Comparison of ENCODE assay signal across 8 cellular contexts in genomic region chr19:35030257-35031071, GRCh38. TPM values are rescaled to one million over a fixed set of nuclear protein-coding genes. Genes with fewer than 3 reads are reported as not detected.
DNase-seq lines count a peak whose midpoint lies in the region; ATAC-seq and TF ChIP-seq lines count a peak whose summit lies in the region.

SCN1B (plus strand) TSS chr19:35030470; CDS start chr19:35030821, 351 bp downstream.

- peaks cover 7% of the 10 kb centered on the region for H3K4me1 Mint-ChIP-seq in activated CD8-positive, alpha-beta T cell treated with anti-CD3 and anti-CD28 coated beads, Interleukin-2, amount 10 ng/mL, durations not matched to agents 7 days and 5 days (ENCODE audit: low read depth)

- no peak within 1 kb of the TSS for H3K4ac ChIP-seq in mesenchymal stem cell (ENCODE audit: low read depth in 1 of 2, low read length in 2 of 2)

- H3K4me3 ChIP-seq in DOHH2 (ENCODE audit: low read length) (no peak within 1 kb of the TSS), mesenchymal stem cell (ENCODE audit: insufficient read depth in 1 of 2, low read depth in 1 of 2, low read length in 2 of 2) (peak within 1 kb of the TSS; percentile 60 to 83)

- DNase-seq in MV-4-11 (lab: John Stamatoyannopoulos, UW) (peak; percentile 40), mesenchymal stem cell (peak; percentile 76), inferior parietal cortex (ENCODE audit: extremely low spot score) (no peak), NCI-H1048 (lab: John Stamatoyannopoulos, UW) (no peak)
- peak; percentile 63 for DNase-seq in activated CD8-positive, alpha-beta T cell treated with anti-CD3 and anti-CD28 coated beads, Interleukin-2, amount 10 ng/mL, durations not matched to agents 7 days and 5 days
- DNase-seq in effector CD4-positive, alpha-beta T cell: peak; percentile 38
- DNase-seq in stimulated activated CD8-positive, alpha-beta memory T cell treated with anti-CD3 and anti-CD28 coated beads, Interleukin-15, amount 100 ng/mL, for 1 hour (ENCODE audit: low read depth): peak; percentile 25

- H3K4me2 ChIP-seq in DOHH2 (ENCODE audit: low read length) (peak within 1 kb of the TSS; percentile 36; the same call in 1 of the 2 replicates), mesenchymal stem cell (ENCODE audit: low read length, poor library complexity, severe bottlenecking) (peak within 1 kb of the TSS; percentile 98)

- H3K18ac ChIP-seq in mesenchymal stem cell (ENCODE audit: low read depth in 1 of 2, low read length in 2 of 2): peak within 1 kb of the TSS in 1 of 2 experiments; percentile 43

- peak within 1 kb of the TSS in 1 of 2 experiments; percentile 11 for H2BK12ac ChIP-seq in mesenchymal stem cell (ENCODE audit: low read length in 2 of 2)

- H3K27ac ChIP-seq in DOHH2 (ENCODE audit: low read depth, low read length) (no peak within 1 kb of the TSS), mesenchymal stem cell (ENCODE audit: low read length, poor library complexity, severe bottlenecking) (no peak within 1 kb of the TSS)

- H3K9me3 ChIP-seq in DOHH2 (ENCODE audit: control insufficient read depth, insufficient read depth, low read length) (no peaks in the 10 kb centered on the region), mesenchymal stem cell (ENCODE audit: control insufficient read depth, low read length) (no peaks in the 10 kb centered on the region)

- no peak within 1 kb of the TSS for H2BK5ac ChIP-seq in mesenchymal stem cell (ENCODE audit: low read depth, low read length, poor library complexity, severe bottlenecking)

- H3K9me2 ChIP-seq in DOHH2 (replicated peaks; ENCODE audit: control insufficient read depth, low read length): no peaks in the 10 kb centered on the region

- H3K79me2 ChIP-seq in DOHH2 (ENCODE audit: control insufficient read depth, low read length): no peaks in the 10 kb centered on the region

- H3K4me3 Mint-ChIP-seq in activated CD8-positive, alpha-beta T cell treated with anti-CD3 and anti-CD28 coated beads, Interleukin-2, amount 10 ng/mL, durations not matched to agents 7 days and 5 days: peak within 1 kb of the TSS; percentile 30

- no peak within 1 kb of the TSS for H3K27ac Mint-ChIP-seq in activated CD8-positive, alpha-beta T cell treated with anti-CD3 and anti-CD28 coated beads, Interleukin-2, amount 10 ng/mL, durations not matched to agents 7 days and 5 days

- no peak for TF ChIP-seq CTCF in DOHH2 (IDR thresholded peaks at IDR 0.05; ENCODE audit: low read depth, low read length, poor library complexity, severe bottlenecking)

- H3K9ac ChIP-seq in mesenchymal stem cell (ENCODE audit: low read length): peak within 1 kb of the TSS; percentile 65

- peaks cover 21% of the 10 kb centered on the region for H3K36me3 Mint-ChIP-seq in activated CD8-positive, alpha-beta T cell treated with anti-CD3 and anti-CD28 coated beads, Interleukin-2, amount 10 ng/mL, durations not matched to agents 7 days and 5 days (ENCODE audit: low read depth)

- POLR2A ChIA-PET in activated CD8-positive, alpha-beta T cell treated with anti-CD3 and anti-CD28 coated beads, Interleukin-2, amount 10 ng/mL, durations not matched to agents 7 days and 5 days (lab: Charles Lee): no interaction called here

- H3K27me3 Mint-ChIP-seq in activated CD8-positive, alpha-beta T cell treated with anti-CD3 and anti-CD28 coated beads, Interleukin-2, amount 10 ng/mL, durations not matched to agents 7 days and 5 days (ENCODE audit: low read depth): peaks cover 32% of the 10 kb centered on the region

- H2BK15ac ChIP-seq in mesenchymal stem cell (ENCODE audit: low read depth, poor library complexity, severe bottlenecking): no peak within 1 kb of the TSS

- H2AFZ ChIP-seq in mesenchymal stem cell (ENCODE audit: low read depth, low read length): no peak within 1 kb of the TSS

- 0 out of 2 replicates have a peak, but pooled peaks cover 3% of the 10 kb centered on the region for H4K20me1 ChIP-seq in DOHH2 (ENCODE audit: control insufficient read depth, insufficient read depth, low read depth, low read length)

- H3K4me1 ChIP-seq in DOHH2 (ENCODE audit: control insufficient read depth, low read length): peaks cover 3% of the 10 kb centered on the region; the same call in 1 of the 2 replicates
- peaks cover 23% of the 10 kb centered on the region for H3K4me1 ChIP-seq in mesenchymal stem cell (ENCODE audit: control insufficient read depth, insufficient read depth, low read depth, low read length)

- no peak within 1 kb of the TSS for H4K8ac ChIP-seq in mesenchymal stem cell (ENCODE audit: low read length)

- CTCF ChIA-PET in activated CD8-positive, alpha-beta T cell treated with anti-CD3 and anti-CD28 coated beads, Interleukin-2, amount 10 ng/mL, durations not matched to agents 7 days and 5 days (lab: Charles Lee): no interaction called here

- H3K36me3 ChIP-seq in DOHH2 (ENCODE audit: control insufficient read depth, low read length) (peaks cover 29% of the 10 kb centered on the region), mesenchymal stem cell (ENCODE audit: control insufficient read depth in 1 of 2, insufficient read depth in 2 of 2, low read depth in 1 of 2, low read length in 2 of 2) (peaks cover 36 to 39% of the 10 kb centered on the region in 2 experiments)

- 1% methylated on average over 47 of the region's 118 CpGs for WGBS in mesenchymal stem cell

- peaks cover 28% of the 10 kb centered on the region for H3K27me3 ChIP-seq in DOHH2 (ENCODE audit: control insufficient read depth, low read length)
- peaks cover 16 to 18% of the 10 kb centered on the region in 2 experiments for H3K27me3 ChIP-seq in mesenchymal stem cell (ENCODE audit: control insufficient read depth in 1 of 2, insufficient read depth in 1 of 2, low read length in 2 of 2)

- H4K91ac ChIP-seq in mesenchymal stem cell (ENCODE audit: low read length): no peak within 1 kb of the TSS

- H3K23ac ChIP-seq in mesenchymal stem cell (ENCODE audit: low read length in 2 of 2): no peak within 1 kb of the TSS

- no peak within 1 kb of the TSS for H2AK5ac ChIP-seq in mesenchymal stem cell (ENCODE audit: low read length, severe bottlenecking)

- H3K14ac ChIP-seq in mesenchymal stem cell (ENCODE audit: low read length in 2 of 2): peak within 1 kb of the TSS in 1 of 2 experiments; percentile 5

- no peak within 1 kb of the TSS for H2BK120ac ChIP-seq in mesenchymal stem cell (ENCODE audit: low read depth, low read length)

- no peaks in the 10 kb centered on the region for H3K9me3 Mint-ChIP-seq in activated CD8-positive, alpha-beta T cell treated with anti-CD3 and anti-CD28 coated beads, Interleukin-2, amount 10 ng/mL, durations not matched to agents 7 days and 5 days (ENCODE audit: insufficient read depth)

- peak; percentile 82 for ATAC-seq in activated CD8-positive, alpha-beta T cell treated with anti-CD3 and anti-CD28 coated beads, Interleukin-2, amount 10 ng/mL, durations not matched to agents 7 days and 5 days

- 0 out of 2 replicates have a peak, but pooled peaks cover 3% of the 10 kb centered on the region for H3F3A ChIP-seq in DOHH2 (ENCODE audit: control insufficient read depth, insufficient read depth)

- no peaks in the 10 kb centered on the region for H3K79me1 ChIP-seq in mesenchymal stem cell (replicated peaks; ENCODE audit: low read length, poor library complexity, severe bottlenecking)

RNA-seq across cellular contexts. Expression of gene SCN1B, which starts in this region (rescaled TPM):
- total RNA-seq in activated CD8-positive, alpha-beta T cell treated with anti-CD3 and anti-CD28 coated beads, Interleukin-2, amount 10 ng/mL, durations not matched to agents 7 days and 5 days: under 1 TPM; 0.37 to 0.57 TPM
- polyA plus RNA-seq in mesenchymal stem cell (2013, experiment 1 of 2): 4.9 TPM
- 5.4 TPM for polyA plus RNA-seq in mesenchymal stem cell (2013, experiment 2 of 2)

Comparison
In these comparisons a context has a peak if more than half of its experiments do, and no peak if none do; other contexts are left out.
1. Peak in DNase-seq and ATAC-seq in activated CD8-positive, alpha-beta T cell treated with anti-CD3 and anti-CD28 coated beads, Interleukin-2, amount 10 ng/mL, durations not matched to agents 7 days and 5 days; RNA of the gene not detected or under 1 TPM.
2. DNase-seq: peak in MV-4-11 (single experiment), effector CD4-positive, alpha-beta T cell (single experiment), mesenchymal stem cell (single experiment) and stimulated activated CD8-positive, alpha-beta memory T cell treated with anti-CD3 and anti-CD28 coated beads, Interleukin-15, amount 100 ng/mL, for 1 hour (single experiment); none in inferior parietal cortex (single experiment) and NCI-H1048 (single experiment).